In the genomic region with DNA sequence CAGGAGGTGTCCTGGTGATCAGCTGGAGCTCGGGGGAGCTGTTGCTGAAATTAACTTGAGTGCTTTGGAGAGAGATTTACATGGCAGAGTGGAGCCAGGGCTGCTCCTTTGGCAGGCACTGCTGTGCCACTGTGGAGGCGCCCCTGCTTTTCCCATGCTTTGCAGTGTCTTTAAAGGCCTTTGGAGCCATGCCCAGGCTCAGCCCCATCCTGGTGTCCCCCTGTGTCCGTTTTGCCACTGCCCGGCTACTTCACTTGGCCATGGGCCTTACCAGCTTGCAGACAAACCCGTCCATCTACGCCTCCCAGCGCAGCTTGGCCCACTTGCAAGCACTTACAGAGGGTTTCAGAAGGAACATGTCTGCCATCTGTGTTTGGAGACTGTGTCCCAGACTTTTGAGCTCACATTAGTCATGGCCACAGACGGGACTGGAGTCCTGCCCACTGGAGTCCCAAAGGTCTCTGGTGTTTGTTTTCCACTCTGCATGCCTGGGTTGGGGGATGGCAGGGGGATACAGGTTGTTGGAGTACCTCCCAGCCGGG, we compare ENCODE assay signal across 1 cellular context.
TF ChIP-seq lines count a peak whose summit lies in the region.

No MANE protein-coding gene starts in this region.

TF ChIP-seq in H1, 55 proteins besides CTCF, POLR2A, EP300 and RAD21:
- TF ChIP-seq MAFK (IDR thresholded peaks at IDR 0.05; ENCODE audit: low read depth, low read length) (no peak), POLR2AphosphoS5 (IDR thresholded peaks at IDR 0.05; ENCODE audit: low read depth, low read length) (no peak), GTF2F1 (IDR thresholded peaks at IDR 0.05; ENCODE audit: borderline replicate concordance, low read depth, low read length) (no peak), CTBP2 (IDR thresholded peaks at IDR 0.05; ENCODE audit: borderline replicate concordance, insufficient read depth, insufficient read length, low read length) (no peak), EGR1 (IDR thresholded peaks at IDR 0.05; ENCODE audit: borderline replicate concordance, low read depth, low read length) (no peak), ZNF274 (IDR thresholded peaks at IDR 0.05; ENCODE audit: borderline replicate concordance, extremely low read depth, low read length) (no peak), CREB1 (IDR thresholded peaks at IDR 0.05) (no peak), TCF12 (IDR thresholded peaks at IDR 0.05; ENCODE audit: low read depth, low read length) (no peak), CBX5 (IDR thresholded peaks at IDR 0.05; ENCODE audit: low read depth, low read length) (no peak)
